Comparison of ENCODE assay signal across 30 cellular contexts in the genomic region with DNA sequence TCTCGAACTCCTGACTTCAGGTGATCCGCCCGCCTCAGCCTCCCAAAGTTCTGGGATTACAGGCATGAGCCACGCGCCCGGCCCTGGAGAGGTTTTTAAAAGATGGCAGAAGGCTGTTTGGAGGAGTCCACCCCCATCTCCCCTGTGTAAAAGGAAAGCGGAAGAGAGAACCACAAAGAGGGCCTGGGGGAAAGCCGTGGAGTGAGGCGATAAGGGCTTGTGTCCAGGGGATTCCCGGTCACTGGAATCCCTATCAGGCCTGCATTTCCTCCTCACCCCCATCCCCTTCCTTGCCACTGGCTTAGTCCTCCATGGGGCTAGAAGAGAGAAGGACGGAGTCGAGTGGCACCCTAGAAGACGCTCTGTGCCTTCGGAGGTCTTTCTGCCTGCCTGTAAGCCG. TPM values are rescaled to one million over a fixed set of nuclear protein-coding genes. Genes with fewer than 3 reads are reported as not detected.
A peak's percentile ranks its signal among the peaks of the same experiment; 100 is the strongest.
DNase-seq lines count a peak whose midpoint lies in the region; ATAC-seq, FAIRE-seq and TF ChIP-seq lines count a peak whose summit lies in the region.
"Had no signal": no experiment of that assay in that cellular context is flagged by ENCODE, and none has a peak within 500 bp of the region (broad histone marks: within the 10 kb centered on the region; RNA-seq: fewer than 3 reads in every experiment).

A gene (plus strand): TSS at position 304 of the 400 bp plus-strand sequence. CDS start 328 bp downstream, outside the sequence.

- H4K91ac ChIP-seq in H1 (replicated peaks; ENCODE audit: insufficient read length, low read length), result no peak within 1 kb of the TSS

- H3K56ac ChIP-seq in H1 (replicated peaks; ENCODE audit: insufficient read length, low read depth, low read length), result no peak within 1 kb of the TSS

- H3K4me1 ChIP-seq in H1 (replicated peaks in 1 of 4; ENCODE audit: control insufficient read depth in 3 of 4, insufficient read depth in 4 of 4, low read length in 3 of 4) (peaks cover 0 to 3% (median 0%) of the 10 kb centered on the region in 4 experiments; a peak in 3 of 7 replicates), small intestine (ENCODE audit: control insufficient read depth in 2 of 2, insufficient read depth in 1 of 2, low read depth in 1 of 2, low read length in 1 of 2) (peaks cover 0 to 7% of the 10 kb centered on the region in 2 donors)

- no peak within 1 kb of the TSS for H3K18ac ChIP-seq in H1 (ENCODE audit: extremely low read depth, low read length)

- no peak within 1 kb of the TSS for H3K27ac ChIP-seq in H1 (ENCODE audit: low read depth, low read length)
- no peak within 1 kb of the TSS for H3K27ac ChIP-seq in small intestine (ENCODE audit: low read depth in 1 of 2, low read length in 1 of 2)
- H3K27ac ChIP-seq: body of pancreas, neutrophil, SJSA1 had no signal

- H3K27me3 Mint-ChIP-seq in activated CD4-positive, alpha-beta T cell treated with anti-CD3 and anti-CD28 coated beads, Interleukin-2, amount 10 ng/mL, durations not matched to agents 7 days and 5 days, result no peaks in the 10 kb centered on the region
- H3K27me3 Mint-ChIP-seq in stimulated activated memory B cell treated with anti-CD40 and anti-IgM and Interleukin-4, amounts not matched to agents 10 μg/mL and 1 μg/mL and 100 μg/mL, for 72 hours, result peaks cover 11% of the 10 kb centered on the region
- H3K27me3 Mint-ChIP-seq: type B pancreatic cell had no signal

- H3K23ac ChIP-seq in H1 (ENCODE audit: insufficient read length), result no peak within 1 kb of the TSS

- H4K8ac ChIP-seq in H1 (ENCODE audit: extremely low read depth, insufficient read depth, low read length), result no peak within 1 kb of the TSS

- H3K23me2 ChIP-seq in H1 (ENCODE audit: low read depth, low read length), result no peaks in the 10 kb centered on the region

- no peak for TF ChIP-seq RAD21 in H1 (IDR thresholded peaks at IDR 0.05 in 1 of 2, conservative IDR thresholded peaks at IDR 0.05 in 1 of 2; ENCODE audit: low read depth in 2 of 2, low read length in 2 of 2)

- H3K79me2 ChIP-seq in H1 (ENCODE audit: control insufficient read depth in 1 of 2, insufficient read depth in 2 of 2, low read length in 2 of 2), result no peaks in the 10 kb centered on the region

- no peak for FAIRE-seq in H1 (lab: Jason Lieb, UNC)
- no peak for FAIRE-seq in frontal cortex (lab: Jason Lieb, UNC)
- no peak for FAIRE-seq in small intestine (lab: Jason Lieb, UNC)

- no peak within 1 kb of the TSS for H3K4ac ChIP-seq in H1 (replicated peaks; ENCODE audit: insufficient read length, low read depth, low read length)

- no peak for TF ChIP-seq POLR2A in H1 (IDR thresholded peaks at IDR 0.05; ENCODE audit: control extremely low read depth in 1 of 2, low read depth in 2 of 2, low read length in 2 of 2)

- H3K27ac Mint-ChIP-seq in activated CD4-positive, alpha-beta T cell treated with anti-CD3 and anti-CD28 coated beads, Interleukin-2, amount 10 ng/mL, durations not matched to agents 7 days and 5 days, result peak within 1 kb of the TSS; percentile 10
- H3K27ac Mint-ChIP-seq in stimulated activated memory B cell treated with anti-CD40 and anti-IgM and Interleukin-4, amounts not matched to agents 10 μg/mL and 1 μg/mL and 100 μg/mL, for 72 hours, result peak within 1 kb of the TSS; percentile 14
- H3K27ac Mint-ChIP-seq: activated naive CD4-positive, alpha-beta T cell treated with anti-CD3 and anti-CD28 coated beads for 36 hours; CD8-positive, alpha-beta T cell; HFFc6; type B pancreatic cell had no signal

- H2AK5ac ChIP-seq in H1 (ENCODE audit: low read depth, low read length), result no peak within 1 kb of the TSS

- no peak within 1 kb of the TSS for H3K4me3 ChIP-seq in H1 (ENCODE audit: extremely low read depth in 1 of 4, insufficient read depth in 2 of 4, low read depth in 3 of 4, low read length in 4 of 4)
- H3K4me3 ChIP-seq in small intestine (ENCODE audit: low read depth in 1 of 2, low read length in 2 of 2), result no peak within 1 kb of the TSS
- H3K4me3 ChIP-seq: body of pancreas, SJSA1 had no signal

- H3K4me3 Mint-ChIP-seq in activated CD4-positive, alpha-beta T cell treated with anti-CD3 and anti-CD28 coated beads, Interleukin-2, amount 10 ng/mL, durations not matched to agents 7 days and 5 days, result no peak within 1 kb of the TSS
- no peak within 1 kb of the TSS for H3K4me3 Mint-ChIP-seq in stimulated activated memory B cell treated with anti-CD40 and anti-IgM and Interleukin-4, amounts not matched to agents 10 μg/mL and 1 μg/mL and 100 μg/mL, for 72 hours
- H3K4me3 Mint-ChIP-seq: activated naive CD4-positive, alpha-beta T cell treated with anti-CD3 and anti-CD28 coated beads for 36 hours; CD8-positive, alpha-beta T cell; HFFc6; type B pancreatic cell had no signal

- H3K4me1 Mint-ChIP-seq in activated CD4-positive, alpha-beta T cell treated with anti-CD3 and anti-CD28 coated beads, Interleukin-2, amount 10 ng/mL, durations not matched to agents 7 days and 5 days, result peaks cover 29% of the 10 kb centered on the region
- H3K4me1 Mint-ChIP-seq in stimulated activated memory B cell treated with anti-CD40 and anti-IgM and Interleukin-4, amounts not matched to agents 10 μg/mL and 1 μg/mL and 100 μg/mL, for 72 hours, result peaks cover 39% of the 10 kb centered on the region

- H3K36me3 ChIP-seq in H1 (ENCODE audit: control insufficient read depth in 2 of 4, insufficient read depth in 4 of 4, low read length in 3 of 4), result peaks cover 0 to 2% (median under 1%) of the 10 kb centered on the region in 4 experiments; a peak in 3 of 8 replicates
- no peaks in the 10 kb centered on the region for H3K36me3 ChIP-seq in small intestine (ENCODE audit: control insufficient read depth in 2 of 2, insufficient read depth in 2 of 2, low read length in 2 of 2)
- H3K36me3 ChIP-seq: SJSA1 had no signal

- no peak within 1 kb of the TSS for H3K14ac ChIP-seq in H1 (ENCODE audit: insufficient read length)

- H3K79me1 ChIP-seq in H1 (ENCODE audit: low read depth, low read length), result no peaks in the 10 kb centered on the region; the same call in 1 of the 2 replicates

- no peak for DNase-seq in activated CD4-positive, alpha-beta T cell treated with anti-CD3 and anti-CD28 coated beads, Interleukin-2, amount 10 ng/mL, durations not matched to agents 7 days and 5 days
- no peak for DNase-seq in activated CD4-positive, alpha-beta T cell treated with anti-CD3 and anti-CD28 coated beads, Interleukin-2, amount 50 U/mL, for 4 hours
- peak; percentile 26 for DNase-seq in M059J (ENCODE audit: low read depth)
- DNase-seq in H1 (ENCODE audit: low read depth in 1 of 2, low spot score in 2 of 2), result no peak
- no peak for DNase-seq in G401 (ENCODE audit: low spot score)
- no peak for DNase-seq in frontal cortex (ENCODE audit: low spot score in 2 of 2)
- DNase-seq in small intestine, result no peak
- DNase-seq: activated CD4-positive, alpha-beta T cell treated with anti-CD3 and anti-CD28 coated beads, Interleukin-2, amount 50 U/mL, for 48 hours; activated naive CD4-positive, alpha-beta T cell treated with anti-CD3 and anti-CD28 coated beads for 36 hours; activated T-cell treated with anti-CD3 and anti-CD28 coated beads for 4 hours; body of pancreas; CD8-positive, alpha-beta T cell; DND-41; foreskin fibroblast; HFFc6; Kasumi-1; midbrain; NCI-H1417; NCI-H2171; NCI-H748 treated with DMSO at 0.1 percent for 48 hours; PC-3; retina; stimulated activated naive CD4-positive, alpha-beta T cell; T1000 had no signal

- H3K9me3 Mint-ChIP-seq in activated CD4-positive, alpha-beta T cell treated with anti-CD3 and anti-CD28 coated beads, Interleukin-2, amount 10 ng/mL, durations not matched to agents 7 days and 5 days, result no peaks in the 10 kb centered on the region
- no peaks in the 10 kb centered on the region for H3K9me3 Mint-ChIP-seq in stimulated activated memory B cell treated with anti-CD40 and anti-IgM and Interleukin-4, amounts not matched to agents 10 μg/mL and 1 μg/mL and 100 μg/mL, for 72 hours
- H3K9me3 Mint-ChIP-seq: activated naive CD4-positive, alpha-beta T cell treated with anti-CD3 and anti-CD28 coated beads for 36 hours; CD8-positive, alpha-beta T cell; HFFc6; type B pancreatic cell had no signal

- H2BK5ac ChIP-seq in H1 (ENCODE audit: low read depth, low read length), result peak within 1 kb of the TSS; percentile 39; the same call in 1 of the 2 replicates

- H2BK20ac ChIP-seq in H1 (ENCODE audit: low read length), result no peak within 1 kb of the TSS

- H3K4me2 ChIP-seq in H1 (ENCODE audit: insufficient read depth in 1 of 2, low read depth in 2 of 2, low read length in 2 of 2), result no peak within 1 kb of the TSS

- no peak within 1 kb of the TSS for H2BK12ac ChIP-seq in H1 (ENCODE audit: low read depth, low read length)

- peaks cover 0 to 1% of the 10 kb centered on the region in 2 experiments for H4K20me1 ChIP-seq in H1 (replicated peaks in 1 of 2; ENCODE audit: control insufficient read depth in 1 of 2, insufficient read depth in 2 of 2, low read length in 2 of 2)

- no peak within 1 kb of the TSS for H2BK120ac ChIP-seq in H1 (replicated peaks; ENCODE audit: low read depth, low read length)

- no peak within 1 kb of the TSS for H2BK15ac ChIP-seq in H1 (ENCODE audit: low read length)

- TF ChIP-seq EP300 in H1 (IDR thresholded peaks at IDR 0.05; ENCODE audit: borderline replicate concordance in 1 of 2, low read depth in 2 of 2, low read length in 2 of 2), result no peak

- POLR2A ChIA-PET in activated CD4-positive, alpha-beta T cell treated with anti-CD3 and anti-CD28 coated beads, Interleukin-2, amount 10 ng/mL, durations not matched to agents 7 days and 5 days (lab: Charles Lee), result no interaction called here
- POLR2A ChIA-PET in H1 (lab: Charles Lee; ENCODE audit: partially characterized antibody), result interaction anchor here (0.5 to 6.5 kb wide), 12 partner anchors 6 to 128 kb away, joined by 3 to 60 read pairs (median 6); a partner anchor contains a TSS

- H3K9ac ChIP-seq in H1 (replicated peaks in 1 of 4; ENCODE audit: extremely low read depth in 1 of 4, low read depth in 3 of 4, low read length in 3 of 4), result no peak within 1 kb of the TSS

- H3K36me3 Mint-ChIP-seq in activated CD4-positive, alpha-beta T cell treated with anti-CD3 and anti-CD28 coated beads, Interleukin-2, amount 10 ng/mL, durations not matched to agents 7 days and 5 days (ENCODE audit: low read depth), result peaks cover 41% of the 10 kb centered on the region
- peaks cover 29% of the 10 kb centered on the region for H3K36me3 Mint-ChIP-seq in stimulated activated memory B cell treated with anti-CD40 and anti-IgM and Interleukin-4, amounts not matched to agents 10 μg/mL and 1 μg/mL and 100 μg/mL, for 72 hours

- WGBS in H1 (ENCODE audit: extremely low coverage in 1 of 2, insufficient coverage in 1 of 2, insufficient read length in 1 of 2, insufficient replicate concordance in 2 of 2, low coverage in 1 of 2, low lambda C conversion rate in 2 of 2, missing lambda C conversion rate in 1 of 2), 2 experiments, result 91% methylated on average over 13 of the region's 15 CpGs; no CpG with 5 or more reads in 1 of the 2 experiments
- WGBS in small intestine, 3 donors, result 78 to 92% (median 83%) methylated on average over 15 of the region's 15 CpGs

- CTCF ChIA-PET in activated CD4-positive, alpha-beta T cell treated with anti-CD3 and anti-CD28 coated beads, Interleukin-2, amount 10 ng/mL, durations not matched to agents 7 days and 5 days (lab: Charles Lee), result no interaction called here
- CTCF ChIA-PET in H1 (lab: Charles Lee; ENCODE audit: partially characterized antibody), result interaction anchor here (1.2 to 1.5 kb wide), 4 partner anchors 9 to 41 kb away, joined by 4 to 10 read pairs (median 4); no protein-coding TSS in a partner anchor

- no peak within 1 kb of the TSS for H4K5ac ChIP-seq in H1 (ENCODE audit: insufficient read length, low read depth, low read length)

- H3K9me3 ChIP-seq in H1 (ENCODE audit: insufficient read depth in 2 of 2, low read depth in 1 of 2, low read length in 1 of 2) (no peaks in the 10 kb centered on the region), small intestine (ENCODE audit: control insufficient read depth, low read depth) (no peaks in the 10 kb centered on the region)
- H3K9me3 ChIP-seq: body of pancreas, neutrophil, SJSA1 had no signal

- TF ChIP-seq CTCF in H1 (IDR thresholded peaks at IDR 0.05; ENCODE audit: control extremely low read depth in 1 of 3, insufficient read depth in 1 of 3, low read depth in 1 of 3, low read length in 3 of 3), result no peak

- ATAC-seq in stimulated activated memory B cell treated with anti-CD40 and anti-IgM and Interleukin-4, amounts not matched to agents 10 μg/mL and 1 μg/mL and 100 μg/mL, for 72 hours, result peak; percentile 64
- ATAC-seq: body of pancreas; CD8-positive, alpha-beta T cell; PC-3 had no signal

- no peak within 1 kb of the TSS for H2AFZ ChIP-seq in H1 (ENCODE audit: low read length)

- in situ Hi-C loops in G401 (cut with HindIII; ENCODE audit: low sequenced_read_pairs), result no loop called here

- H3K27me3 ChIP-seq in H1 (replicated peaks in 1 of 4; ENCODE audit: control insufficient read depth in 3 of 4, extremely low read depth in 1 of 4, insufficient read depth in 3 of 4, low read length in 3 of 4) (no peaks in the 10 kb centered on the region), small intestine (ENCODE audit: control insufficient read depth in 2 of 2, insufficient read depth in 2 of 2, low read length in 2 of 2) (no peaks in the 10 kb centered on the region)
- H3K27me3 ChIP-seq: body of pancreas, SJSA1 had no signal

RNA-seq across cellular contexts. Expression of the gene that starts here (rescaled TPM):
- not detected for total RNA-seq in activated CD4-positive, alpha-beta T cell treated with anti-CD3 and anti-CD28 coated beads, Interleukin-2, amount 10 ng/mL, durations not matched to agents 7 days and 5 days
- total RNA-seq in M059J (2014; rRNA removed; shearing (Covaris generic)), result 0.05 TPM in 1 of 2 replicates, not detected in the other
- not detected in 2 replicates for total RNA-seq in H1 (2021; fragmentation: NEBNext Ultra II Directional; extraction: Animal tissue kit (Norgen Biotek cat#: 25700))
- polyA plus RNA-seq in H1 (2011; rRNA removed), result not detected in 2 replicates
- polyA plus RNA-seq in H1 (2011; cell fraction: cytosol; rRNA removed), result not detected
- polyA plus RNA-seq in H1 (2011; cell fraction: nucleus; rRNA removed), result not detected
- 1.6 to 3.1 TPM (median 2.6 TPM) in 4 replicates for polyA plus RNA-seq in H1 (2012, experiment 1 of 2)
- polyA plus RNA-seq in H1 (2012, experiment 2 of 2), result 1.2 TPM
- not detected for polyA plus RNA-seq in H1 (2013, experiment 1 of 2)
- not detected for polyA plus RNA-seq in H1 (2013, experiment 2 of 2)
- polyA minus RNA-seq in H1 (2011; rRNA and poly(A)+ RNA removed), result not detected in 2 replicates
- polyA minus RNA-seq in H1 (2011; cell fraction: cytosol; rRNA and poly(A)+ RNA removed), result not detected
- polyA minus RNA-seq in H1 (2011; cell fraction: nucleus; rRNA and poly(A)+ RNA removed), result not detected
- not detected in 2 replicates for total RNA-seq in G401 (2014; rRNA removed; shearing (Covaris generic))
- not detected for total RNA-seq in frontal cortex
- under 1 TPM in 1 of 3 donors, not detected in 2; 0.06 TPM for polyA plus RNA-seq in small intestine
- total RNA-seq: A673; activated naive CD4-positive, alpha-beta T cell treated with anti-CD3 and anti-CD28 coated beads for 36 hours; body of pancreas; CD8-positive, alpha-beta T cell; HFFc6; HT1080; PC-3; SJSA1 had no signal

Comparison
In these comparisons a context has a peak if more than half of its experiments do, and no peak if none do; other contexts are left out.
1. Peak in DNase-seq in M059J; RNA of the gene not detected or under 1 TPM.